1 cellular context compared by ENCODE assay signal in genomic region chr11:32829157-32829679, GRCh38.
TF ChIP-seq lines count a peak whose summit lies in the region.

No MANE protein-coding gene starts in this region.

TF ChIP-seq in GM12878, 131 proteins besides CTCF, POLR2A, EP300 and RAD21 (continued from another document):
- TF ChIP-seq NR2C2 (IDR thresholded peaks at IDR 0.05; ENCODE audit: borderline replicate concordance, control insufficient read depth, insufficient read length, low read depth) = no peak
- peak; percentile 51 for TF ChIP-seq RUNX3 (IDR thresholded peaks at IDR 0.05; ENCODE audit: low read length)
- TF ChIP-seq SMAD1 (IDR thresholded peaks at IDR 0.05; ENCODE audit: low read depth, partially characterized antibody) = no peak
